ENCODE assay signal across 23 cellular contexts in the genomic region with DNA sequence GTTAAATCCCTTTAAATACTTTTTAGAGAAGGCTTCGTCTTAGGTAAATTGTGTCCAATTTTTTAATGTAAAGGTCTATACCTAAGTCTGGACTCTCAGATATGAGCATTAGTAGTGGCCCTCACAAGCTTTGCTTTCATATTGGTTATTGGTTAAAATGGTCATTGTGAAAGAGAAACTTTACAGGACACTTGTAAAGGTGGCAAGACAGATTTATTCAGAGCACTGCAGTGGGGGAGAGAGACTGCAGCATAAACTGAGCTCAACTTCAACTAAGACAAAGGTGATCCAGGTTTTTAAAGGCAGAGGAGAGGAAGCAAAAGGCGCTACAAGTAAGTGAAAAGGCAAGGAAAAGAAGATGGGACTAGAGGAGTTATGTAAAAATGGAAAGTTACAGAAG.
A peak's percentile ranks its signal among the peaks of the same experiment; 100 is the strongest.
DNase-seq lines count a peak whose midpoint lies in the region; ATAC-seq lines count a peak whose summit lies in the region.
"Had no signal": no experiment of that assay in that cellular context is flagged by ENCODE, and none has a peak within 500 bp of the region (broad histone marks: within the 10 kb centered on the region; RNA-seq: fewer than 3 reads in every experiment).

No MANE protein-coding gene starts in this region.

- peak overlapping the region; percentile 8 for H3K27ac Mint-ChIP-seq in activated T-cell treated with anti-CD3 and anti-CD28 coated beads, Interleukin-2, amount 50 U/mL, for 24 hours
- H3K27ac Mint-ChIP-seq in stimulated activated naive CD8-positive, alpha-beta T cell treated with anti-CD3 and anti-CD28 coated beads, Interleukin-15, Interleukin-2, amounts not matched to agents 100 ng/mL and 50 ng/mL, for 24 hours = peak overlapping the region; percentile 55
- peak overlapping the region; percentile 0 for H3K27ac Mint-ChIP-seq in dendritic cell treated with granulocyte-macrophage colony-stimulating factor and Interleukin-4, amounts not matched to agents 40 ng/mL and 50 ng/mL, for 4 days
- H3K27ac Mint-ChIP-seq in stimulated activated effector memory CD8-positive, alpha-beta T cell treated with anti-CD3 and anti-CD28 coated beads, Interleukin-12 subunit alpha, Interleukin-12 subunit beta, amount 100 ng/mL, for 72 hours = peak overlapping the region; percentile 63
- H3K27ac Mint-ChIP-seq: H9, HFFc6, IgD-negative memory B cell had no signal

- ATAC-seq in activated T-cell treated with anti-CD3 and anti-CD28 coated beads, Interleukin-2, amount 50 U/mL, for 4 hours = no peak
- ATAC-seq in stimulated activated naive CD8-positive, alpha-beta T cell treated with anti-CD3 and anti-CD28 coated beads, Interleukin-15, Interleukin-2, amounts not matched to agents 100 U/mL and 50 U/mL, for 24 hours = no peak
- no peak for ATAC-seq in stimulated activated effector memory CD8-positive, alpha-beta T cell treated with anti-CD3 and anti-CD28 coated beads, Interleukin-12 subunit alpha, Interleukin-12 subunit beta, amount 100 ng/mL, for 72 hours
- ATAC-seq in HG03039 (IDR thresholded peaks at IDR 0.05; ENCODE audit: unreplicated experiment) = no peak

- intact Hi-C loops in dendritic cell treated with granulocyte-macrophage colony-stimulating factor and Interleukin-4, amounts not matched to agents 40 ng/mL and 50 ng/mL, for 4 days (cut with micrococcal nuclease) = no loop called here

- H3K36me3 Mint-ChIP-seq in activated T-cell treated with anti-CD3 and anti-CD28 coated beads, Interleukin-2, amount 50 U/mL, for 24 hours (ENCODE audit: low read depth) = peaks cover 88% of the 10 kb centered on the region
- H3K36me3 Mint-ChIP-seq in activated T-cell treated with anti-CD3 and anti-CD28 coated beads, Interleukin-2, amount 50 U/mL, for 4 hours (ENCODE audit: insufficient read depth) = peaks cover 58% of the 10 kb centered on the region
- peaks cover 68% of the 10 kb centered on the region for H3K36me3 Mint-ChIP-seq in stimulated activated naive CD8-positive, alpha-beta T cell treated with anti-CD3 and anti-CD28 coated beads, Interleukin-15, Interleukin-2, amounts not matched to agents 100 ng/mL and 50 ng/mL, for 24 hours (ENCODE audit: low read depth)
- H3K36me3 Mint-ChIP-seq in dendritic cell treated with granulocyte-macrophage colony-stimulating factor and Interleukin-4, amounts not matched to agents 40 ng/mL and 50 ng/mL, for 4 days (ENCODE audit: low read depth) = peaks cover 83% of the 10 kb centered on the region
- H3K36me3 Mint-ChIP-seq in stimulated activated effector memory CD8-positive, alpha-beta T cell treated with anti-CD3 and anti-CD28 coated beads, Interleukin-12 subunit alpha, Interleukin-12 subunit beta, amount 100 ng/mL, for 72 hours = peaks cover 92% of the 10 kb centered on the region

- DNase-seq in activated T-cell treated with anti-CD3 and anti-CD28 coated beads, Interleukin-2, amount 50 U/mL, for 24 hours = no peak
- no peak for DNase-seq in activated T-cell treated with anti-CD3 and anti-CD28 coated beads, Interleukin-2, amount 50 U/mL, for 4 hours
- DNase-seq in stimulated activated naive CD8-positive, alpha-beta T cell treated with anti-CD3 and anti-CD28 coated beads, Interleukin-15, Interleukin-2, amounts not matched to agents 100 U/mL and 50 U/mL, for 24 hours = no peak
- DNase-seq in stimulated activated effector memory CD8-positive, alpha-beta T cell treated with anti-CD3 and anti-CD28 coated beads, Interleukin-12 subunit alpha, Interleukin-12 subunit beta, amount 100 ng/mL, for 72 hours (ENCODE audit: low spot score in 2 of 2) = no peak
- no peak for DNase-seq in stimulated activated CD4-positive, alpha-beta T cell treated with anti-CD3 and anti-CD28 coated beads, Interleukin-4, amount 100 ng/mL, for 4 hours
- DNase-seq: 8988T, EL, GF-D8, GM23248, H9, HFFc6, MV-4-11, NCI-H1694 treated with DMSO at 0.1 percent for 48 hours, NCI-H2081 treated with DMSO at 0.1 percent for 48 hours, NCI-H2171 treated with DMSO at 0.1 percent for 48 hours, NCI-H524 treated with DMSO at 0.1 percent for 48 hours, NCI-H82, Peyer's patch, SJCRH30 had no signal

- H3K4me1 Mint-ChIP-seq in activated T-cell treated with anti-CD3 and anti-CD28 coated beads, Interleukin-2, amount 50 U/mL, for 24 hours (ENCODE audit: low read depth) = peaks cover 5% of the 10 kb centered on the region
- no peaks in the 10 kb centered on the region for H3K4me1 Mint-ChIP-seq in activated T-cell treated with anti-CD3 and anti-CD28 coated beads, Interleukin-2, amount 50 U/mL, for 4 hours (ENCODE audit: low read depth)
- no peaks in the 10 kb centered on the region for H3K4me1 Mint-ChIP-seq in stimulated activated naive CD8-positive, alpha-beta T cell treated with anti-CD3 and anti-CD28 coated beads, Interleukin-15, Interleukin-2, amounts not matched to agents 100 ng/mL and 50 ng/mL, for 24 hours (ENCODE audit: low read depth)
- peaks cover 14% of the 10 kb centered on the region for H3K4me1 Mint-ChIP-seq in dendritic cell treated with granulocyte-macrophage colony-stimulating factor and Interleukin-4, amounts not matched to agents 40 ng/mL and 50 ng/mL, for 4 days (ENCODE audit: low read depth)
- peaks cover 6% of the 10 kb centered on the region for H3K4me1 Mint-ChIP-seq in stimulated activated effector memory CD8-positive, alpha-beta T cell treated with anti-CD3 and anti-CD28 coated beads, Interleukin-12 subunit alpha, Interleukin-12 subunit beta, amount 100 ng/mL, for 72 hours
- H3K4me1 Mint-ChIP-seq: H9 had no signal

- H3K9me3 Mint-ChIP-seq in activated T-cell treated with anti-CD3 and anti-CD28 coated beads, Interleukin-2, amount 50 U/mL, for 24 hours = no peaks in the 10 kb centered on the region
- no peaks in the 10 kb centered on the region for H3K9me3 Mint-ChIP-seq in activated T-cell treated with anti-CD3 and anti-CD28 coated beads, Interleukin-2, amount 50 U/mL, for 4 hours
- H3K9me3 Mint-ChIP-seq in stimulated activated naive CD8-positive, alpha-beta T cell treated with anti-CD3 and anti-CD28 coated beads, Interleukin-15, Interleukin-2, amounts not matched to agents 100 ng/mL and 50 ng/mL, for 24 hours = no peaks in the 10 kb centered on the region
- no peaks in the 10 kb centered on the region for H3K9me3 Mint-ChIP-seq in dendritic cell treated with granulocyte-macrophage colony-stimulating factor and Interleukin-4, amounts not matched to agents 40 ng/mL and 50 ng/mL, for 4 days
- H3K9me3 Mint-ChIP-seq in stimulated activated effector memory CD8-positive, alpha-beta T cell treated with anti-CD3 and anti-CD28 coated beads, Interleukin-12 subunit alpha, Interleukin-12 subunit beta, amount 100 ng/mL, for 72 hours = no peaks in the 10 kb centered on the region
- H3K9me3 Mint-ChIP-seq: H9, IgD-negative memory B cell had no signal

- H3K27me3 Mint-ChIP-seq in activated T-cell treated with anti-CD3 and anti-CD28 coated beads, Interleukin-2, amount 50 U/mL, for 24 hours = no peaks in the 10 kb centered on the region
- H3K27me3 Mint-ChIP-seq in activated T-cell treated with anti-CD3 and anti-CD28 coated beads, Interleukin-2, amount 50 U/mL, for 4 hours (ENCODE audit: low read depth) = no peaks in the 10 kb centered on the region
- H3K27me3 Mint-ChIP-seq in stimulated activated naive CD8-positive, alpha-beta T cell treated with anti-CD3 and anti-CD28 coated beads, Interleukin-15, Interleukin-2, amounts not matched to agents 100 ng/mL and 50 ng/mL, for 24 hours = no peaks in the 10 kb centered on the region
- no peaks in the 10 kb centered on the region for H3K27me3 Mint-ChIP-seq in dendritic cell treated with granulocyte-macrophage colony-stimulating factor and Interleukin-4, amounts not matched to agents 40 ng/mL and 50 ng/mL, for 4 days
- H3K27me3 Mint-ChIP-seq: IgD-negative memory B cell had no signal

- no peak overlapping the region for H3K4me3 Mint-ChIP-seq in activated T-cell treated with anti-CD3 and anti-CD28 coated beads, Interleukin-2, amount 50 U/mL, for 24 hours
- H3K4me3 Mint-ChIP-seq in activated T-cell treated with anti-CD3 and anti-CD28 coated beads, Interleukin-2, amount 50 U/mL, for 4 hours = no peak overlapping the region
- H3K4me3 Mint-ChIP-seq in stimulated activated naive CD8-positive, alpha-beta T cell treated with anti-CD3 and anti-CD28 coated beads, Interleukin-15, Interleukin-2, amounts not matched to agents 100 ng/mL and 50 ng/mL, for 24 hours = no peak overlapping the region
- no peak overlapping the region for H3K4me3 Mint-ChIP-seq in dendritic cell treated with granulocyte-macrophage colony-stimulating factor and Interleukin-4, amounts not matched to agents 40 ng/mL and 50 ng/mL, for 4 days
- no peak overlapping the region for H3K4me3 Mint-ChIP-seq in stimulated activated effector memory CD8-positive, alpha-beta T cell treated with anti-CD3 and anti-CD28 coated beads, Interleukin-12 subunit alpha, Interleukin-12 subunit beta, amount 100 ng/mL, for 72 hours
- H3K4me3 Mint-ChIP-seq: H9, HFFc6, IgD-negative memory B cell had no signal

Comparison
In these comparisons a context has a peak if more than half of its experiments do, and no peak if none do; other contexts are left out.
1. H3K27ac Mint-ChIP-seq: peak in every context shown above with its lines; median percentile 63 in stimulated activated effector memory CD8-positive, alpha-beta T cell treated with anti-CD3 and anti-CD28 coated beads, Interleukin-12 subunit alpha, Interleukin-12 subunit beta, amount 100 ng/mL, for 72 hours; 55 in stimulated activated naive CD8-positive, alpha-beta T cell treated with anti-CD3 and anti-CD28 coated beads, Interleukin-15, Interleukin-2, amounts not matched to agents 100 ng/mL and 50 ng/mL, for 24 hours; 8 in activated T-cell treated with anti-CD3 and anti-CD28 coated beads, Interleukin-2, amount 50 U/mL, for 24 hours; 0 in dendritic cell treated with granulocyte-macrophage colony-stimulating factor and Interleukin-4, amounts not matched to agents 40 ng/mL and 50 ng/mL, for 4 days.